In genomic region chr21:31410763-31411278, GRCh38 we compare ENCODE assay signal across 14 cellular contexts.
A peak's percentile ranks its signal among the peaks of the same experiment; 100 is the strongest.
DNase-seq lines count a peak whose midpoint lies in the region; ATAC-seq and TF ChIP-seq lines count a peak whose summit lies in the region.
"Had no signal": no experiment of that assay in that cellular context is flagged by ENCODE, and none has a peak within 500 bp of the region (broad histone marks: within the 10 kb centered on the region; RNA-seq: fewer than 3 reads in every experiment).

No MANE protein-coding gene starts in this region.

- DNase-seq in activated gamma-delta T cell treated with Interleukin-2 at 50 U/mL for 16 hours (peak; percentile 18), activated gamma-delta T cell (lab: John Stamatoyannopoulos, UW) (no peak), MM.1S (peak; percentile 83), BE2C (no peak), OCI-M1 (lab: John Stamatoyannopoulos, UW) (no peak)
- DNase-seq in activated T-helper 1 cell treated with anti-CD3 and anti-CD28 coated beads, Interleukin-12 subunit alpha, Interleukin-12 subunit beta, Interleukin-2, Interleukin-4 antibody, amounts not matched to agents 30 ng/mL and 10 ng/mL and 1 ng/mL, durations not matched to agents 14 hours and 24 hours and 36 hours (ENCODE audit: low spot score) = peak; percentile 5
- no peak for DNase-seq in stimulated activated effector memory CD8-positive, alpha-beta T cell treated with anti-CD3 and anti-CD28 coated beads, Interleukin-12 subunit alpha, Interleukin-12 subunit beta, amount 100 ng/mL, for 72 hours (ENCODE audit: low spot score in 2 of 2)
- DNase-seq: caudate nucleus, COR-L47, heart left ventricle, KBM-7, SIG-M5 had no signal

- H3K27ac Mint-ChIP-seq in activated T-helper 1 cell treated with anti-CD3 and anti-CD28 coated beads, Interleukin-12 subunit alpha, Interleukin-12 subunit beta, Interleukin-2, Interleukin-4 antibody, amounts not matched to agents 30 ng/mL and 10 ng/mL and 1 ng/mL, durations not matched to agents 14 hours and 24 hours and 36 hours = no peak overlapping the region
- H3K27ac Mint-ChIP-seq in stimulated activated effector memory CD8-positive, alpha-beta T cell treated with anti-CD3 and anti-CD28 coated beads, Interleukin-12 subunit alpha, Interleukin-12 subunit beta, amount 100 ng/mL, for 72 hours = no peak overlapping the region

- H3K79me2 ChIP-seq in MM.1S (ENCODE audit: low read length) = peaks cover 38% of the 10 kb centered on the region

- peak overlapping the region; percentile 45 for H3K4me3 ChIP-seq in MM.1S (ENCODE audit: low read length)
- H3K4me3 ChIP-seq in BE2C (ENCODE audit: low read depth, low read length) = no peak overlapping the region
- H3K4me3 ChIP-seq: heart left ventricle had no signal

- H3K9me3 Mint-ChIP-seq in activated T-helper 1 cell treated with anti-CD3 and anti-CD28 coated beads, Interleukin-12 subunit alpha, Interleukin-12 subunit beta, Interleukin-2, Interleukin-4 antibody, amounts not matched to agents 30 ng/mL and 10 ng/mL and 1 ng/mL, durations not matched to agents 14 hours and 24 hours and 36 hours = peaks cover under 1% of the 10 kb centered on the region
- no peaks in the 10 kb centered on the region for H3K9me3 Mint-ChIP-seq in stimulated activated effector memory CD8-positive, alpha-beta T cell treated with anti-CD3 and anti-CD28 coated beads, Interleukin-12 subunit alpha, Interleukin-12 subunit beta, amount 100 ng/mL, for 72 hours
- H3K9me3 Mint-ChIP-seq: neural crest cell had no signal

- H3K27me3 ChIP-seq in MM.1S (replicated peaks; ENCODE audit: insufficient read depth, low read length) = no peaks in the 10 kb centered on the region
- H3K27me3 ChIP-seq in BE2C = no peaks in the 10 kb centered on the region
- H3K27me3 ChIP-seq: heart left ventricle had no signal

- peak; percentile 36 for ATAC-seq in stimulated activated effector memory CD8-positive, alpha-beta T cell treated with anti-CD3 and anti-CD28 coated beads, Interleukin-12 subunit alpha, Interleukin-12 subunit beta, amount 100 ng/mL, for 72 hours
- ATAC-seq in HG02588 (IDR thresholded peaks at IDR 0.05; ENCODE audit: unreplicated experiment) = no peak

- peak overlapping the region; percentile 84 for H3K4me2 ChIP-seq in MM.1S (ENCODE audit: low read depth, low read length)

- peaks cover 17% of the 10 kb centered on the region for H3K4me1 ChIP-seq in MM.1S (ENCODE audit: low read length)
- H3K4me1 ChIP-seq in BE2C = no peaks in the 10 kb centered on the region

- TF ChIP-seq CTCF in MM.1S (IDR thresholded peaks at IDR 0.05; ENCODE audit: low read length) = peak; percentile 11; the same call in 1 of the 2 replicates
- no peak for TF ChIP-seq CTCF in BE2C (IDR thresholded peaks at IDR 0.05; ENCODE audit: low read depth, low read length)

- peaks cover 5% of the 10 kb centered on the region for H3K27me3 Mint-ChIP-seq in activated T-helper 1 cell treated with anti-CD3 and anti-CD28 coated beads, Interleukin-12 subunit alpha, Interleukin-12 subunit beta, Interleukin-2, Interleukin-4 antibody, amounts not matched to agents 30 ng/mL and 10 ng/mL and 1 ng/mL, durations not matched to agents 14 hours and 24 hours and 36 hours (ENCODE audit: insufficient read depth)

- intact Hi-C loops in activated T-helper 1 cell treated with anti-CD3 and anti-CD28 coated beads, Interleukin-12 subunit alpha, Interleukin-12 subunit beta, Interleukin-2, Interleukin-4 antibody, amounts not matched to agents 30 ng/mL and 10 ng/mL and 1 ng/mL, durations not matched to agents 14 hours and 24 hours and 36 hours (cut with micrococcal nuclease) = no loop called here

- peaks cover 5% of the 10 kb centered on the region for H3K36me3 Mint-ChIP-seq in activated T-helper 1 cell treated with anti-CD3 and anti-CD28 coated beads, Interleukin-12 subunit alpha, Interleukin-12 subunit beta, Interleukin-2, Interleukin-4 antibody, amounts not matched to agents 30 ng/mL and 10 ng/mL and 1 ng/mL, durations not matched to agents 14 hours and 24 hours and 36 hours (ENCODE audit: low read depth)
- no peaks in the 10 kb centered on the region for H3K36me3 Mint-ChIP-seq in stimulated activated effector memory CD8-positive, alpha-beta T cell treated with anti-CD3 and anti-CD28 coated beads, Interleukin-12 subunit alpha, Interleukin-12 subunit beta, amount 100 ng/mL, for 72 hours

- H3K36me3 ChIP-seq in MM.1S (replicated peaks; ENCODE audit: insufficient read depth, low read length) (peaks cover 5% of the 10 kb centered on the region; the same call in 1 of the 2 replicates), BE2C (no peaks in the 10 kb centered on the region)
- H3K36me3 ChIP-seq: heart left ventricle had no signal

- no peak overlapping the region for H2AFZ ChIP-seq in MM.1S (ENCODE audit: low read length)

- H3K9me2 ChIP-seq in MM.1S (replicated peaks; ENCODE audit: insufficient read depth, low read length) = no peaks in the 10 kb centered on the region

- H3F3A ChIP-seq in MM.1S (ENCODE audit: insufficient read depth, low read length) = peaks cover 6% of the 10 kb centered on the region; the same call in 1 of the 2 replicates

- H4K20me1 ChIP-seq in MM.1S (ENCODE audit: insufficient read depth, low read length) = no peaks in the 10 kb centered on the region

- H3K27ac ChIP-seq in MM.1S (ENCODE audit: low read length) = peak overlapping the region; percentile 51; the same call in 1 of the 2 replicates

- no peaks in the 10 kb centered on the region for H3K9me3 ChIP-seq in MM.1S (replicated peaks; ENCODE audit: insufficient read depth, low read length)
- H3K9me3 ChIP-seq in BE2C = no peaks in the 10 kb centered on the region
- H3K9me3 ChIP-seq: heart left ventricle had no signal

- no peak overlapping the region for H3K4me3 Mint-ChIP-seq in activated T-helper 1 cell treated with anti-CD3 and anti-CD28 coated beads, Interleukin-12 subunit alpha, Interleukin-12 subunit beta, Interleukin-2, Interleukin-4 antibody, amounts not matched to agents 30 ng/mL and 10 ng/mL and 1 ng/mL, durations not matched to agents 14 hours and 24 hours and 36 hours
- H3K4me3 Mint-ChIP-seq in stimulated activated effector memory CD8-positive, alpha-beta T cell treated with anti-CD3 and anti-CD28 coated beads, Interleukin-12 subunit alpha, Interleukin-12 subunit beta, amount 100 ng/mL, for 72 hours = no peak overlapping the region
- H3K4me3 Mint-ChIP-seq: neural crest cell had no signal

- H3K4me1 Mint-ChIP-seq in activated T-helper 1 cell treated with anti-CD3 and anti-CD28 coated beads, Interleukin-12 subunit alpha, Interleukin-12 subunit beta, Interleukin-2, Interleukin-4 antibody, amounts not matched to agents 30 ng/mL and 10 ng/mL and 1 ng/mL, durations not matched to agents 14 hours and 24 hours and 36 hours (ENCODE audit: low read depth) = peaks cover 2% of the 10 kb centered on the region
- no peaks in the 10 kb centered on the region for H3K4me1 Mint-ChIP-seq in stimulated activated effector memory CD8-positive, alpha-beta T cell treated with anti-CD3 and anti-CD28 coated beads, Interleukin-12 subunit alpha, Interleukin-12 subunit beta, amount 100 ng/mL, for 72 hours

- peak overlapping the region; percentile 24; the same call in 1 of the 2 replicates for H3K9ac ChIP-seq in MM.1S (ENCODE audit: low read length)

Comparison
In these comparisons a context has a peak if more than half of its experiments do, and no peak if none do; other contexts are left out.
1. DNase-seq: peak in activated gamma-delta T cell treated with Interleukin-2 at 50 U/mL for 16 hours (single experiment), MM.1S (single experiment) and activated T-helper 1 cell treated with anti-CD3 and anti-CD28 coated beads, Interleukin-12 subunit alpha, Interleukin-12 subunit beta, Interleukin-2, Interleukin-4 antibody, amounts not matched to agents 30 ng/mL and 10 ng/mL and 1 ng/mL, durations not matched to agents 14 hours and 24 hours and 36 hours (single experiment); none in activated gamma-delta T cell (single experiment), stimulated activated effector memory CD8-positive, alpha-beta T cell treated with anti-CD3 and anti-CD28 coated beads, Interleukin-12 subunit alpha, Interleukin-12 subunit beta, amount 100 ng/mL, for 72 hours (0 of 2), BE2C (single experiment) and OCI-M1 (single experiment).